In genomic region chr12:105906545-105906944, GRCh38 we compare ENCODE assay signal across 19 cellular contexts.
"Had no signal": no experiment of that assay in that cellular context is flagged by ENCODE, and none has a peak within 500 bp of the region (broad histone marks: within the 10 kb centered on the region; RNA-seq: fewer than 3 reads in every experiment).

No MANE protein-coding gene starts in this region.

- ATAC-seq: mucosa of descending colon, WTC11 had no signal

- H3K27me3 ChIP-seq: ascending aorta, hepatocyte, vagina had no signal

- H3K79me2 ChIP-seq: hepatocyte had no signal

- H3K36me3 ChIP-seq: ascending aorta, spleen, thoracic aorta, vagina had no signal

- H3K4me1 ChIP-seq: ascending aorta, spleen, vagina had no signal

- H2AFZ ChIP-seq: hepatocyte had no signal

- DNase-seq: activated gamma-delta T cell treated with Interleukin-2 at 50 U/mL for 16 hours; activated T-cell treated with anti-CD3 and anti-CD28 coated beads, Interleukin-2, amount 50 U/mL, for 1 hour; cortex of kidney; foreskin melanocyte; glutamatergic neuron; immature natural killer cell; mucosa of descending colon; nephron progenitor cell; nucleus accumbens; retina; spleen; stimulated activated CD4-positive, alpha-beta T cell treated with anti-CD3 and anti-CD28 coated beads, Interleukin-4, amount 100 ng/mL, for 1 hour; stimulated activated naive CD4-positive, alpha-beta T cell; T1000 had no signal

- H3K4me2 ChIP-seq: hepatocyte had no signal

- H3K9me3 ChIP-seq: ascending aorta, mucosa of descending colon, thoracic aorta, vagina had no signal

- H3K4me3 ChIP-seq: ascending aorta, hepatocyte, mucosa of descending colon, spleen, thoracic aorta, vagina had no signal

- H3K27ac ChIP-seq: ascending aorta, hepatocyte, spleen, thoracic aorta, vagina had no signal
